In genomic region chr2:197992482-197993133, GRCh38 we compare ENCODE assay signal across 12 cellular contexts.
DNase-seq lines count a peak whose midpoint lies in the region; ATAC-seq and TF ChIP-seq lines count a peak whose summit lies in the region.
"Had no signal": no experiment of that assay in that cellular context is flagged by ENCODE, and none has a peak within 500 bp of the region (broad histone marks: within the 10 kb centered on the region; RNA-seq: fewer than 3 reads in every experiment).

No MANE protein-coding gene starts in this region.

- intact Hi-C loops in natural killer cell (cut with micrococcal nuclease), result no loop called here

- no peak overlapping the region for H3K27ac Mint-ChIP-seq in natural killer cell

- no peak for TF ChIP-seq POLR2A in GM18505 (IDR thresholded peaks at IDR 0.05; ENCODE audit: borderline replicate concordance, extremely low read depth, insufficient read depth, insufficient read length)

- no peaks in the 10 kb centered on the region for H3K36me3 Mint-ChIP-seq in natural killer cell

- H3K27me3 Mint-ChIP-seq in natural killer cell (ENCODE audit: low read depth in 2 of 2), result no peaks in the 10 kb centered on the region

- peaks cover 0 to 7% of the 10 kb centered on the region in 2 donors for H3K9me3 Mint-ChIP-seq in natural killer cell

- DNase-seq in NCI-H2196 treated with DMSO at 0.1 percent for 48 hours (lab: John Stamatoyannopoulos, UW; ENCODE audit: unreplicated experiment), result no peak
- DNase-seq in cerebellum (ENCODE audit: low spot score), result no peak
- DNase-seq in kidney glomerular epithelial cell (lab: John Stamatoyannopoulos, UW), result no peak
- no peak for DNase-seq in natural killer cell
- DNase-seq: left lung, NCI-H1694 treated with DMSO at 0.1 percent for 48 hours, small intestine, transverse colon had no signal

- ATAC-seq in GM18505 (IDR thresholded peaks at IDR 0.05; ENCODE audit: unreplicated experiment) (peak; percentile 85), GM19455 (IDR thresholded peaks at IDR 0.05; ENCODE audit: unreplicated experiment) (peak; percentile 80), HG02763 (IDR thresholded peaks at IDR 0.05; ENCODE audit: unreplicated experiment) (peak; percentile 77), HG03432 (IDR thresholded peaks at IDR 0.05; ENCODE audit: unreplicated experiment) (peak; percentile 82), natural killer cell (no peak)
- ATAC-seq: left lung had no signal

- H3K4me3 Mint-ChIP-seq in natural killer cell, result no peak overlapping the region

- no peaks in the 10 kb centered on the region for H3K4me1 Mint-ChIP-seq in natural killer cell

- no peak for TF ChIP-seq CTCF in natural killer cell (IDR thresholded peaks at IDR 0.05)

Comparison
In these comparisons a context has a peak if more than half of its experiments do, and no peak if none do; other contexts are left out.
1. ATAC-seq: peak in GM18505 (single experiment), GM19455 (single experiment), HG02763 (single experiment) and HG03432 (single experiment); none in natural killer cell (0 of 3).